In the genomic region with DNA sequence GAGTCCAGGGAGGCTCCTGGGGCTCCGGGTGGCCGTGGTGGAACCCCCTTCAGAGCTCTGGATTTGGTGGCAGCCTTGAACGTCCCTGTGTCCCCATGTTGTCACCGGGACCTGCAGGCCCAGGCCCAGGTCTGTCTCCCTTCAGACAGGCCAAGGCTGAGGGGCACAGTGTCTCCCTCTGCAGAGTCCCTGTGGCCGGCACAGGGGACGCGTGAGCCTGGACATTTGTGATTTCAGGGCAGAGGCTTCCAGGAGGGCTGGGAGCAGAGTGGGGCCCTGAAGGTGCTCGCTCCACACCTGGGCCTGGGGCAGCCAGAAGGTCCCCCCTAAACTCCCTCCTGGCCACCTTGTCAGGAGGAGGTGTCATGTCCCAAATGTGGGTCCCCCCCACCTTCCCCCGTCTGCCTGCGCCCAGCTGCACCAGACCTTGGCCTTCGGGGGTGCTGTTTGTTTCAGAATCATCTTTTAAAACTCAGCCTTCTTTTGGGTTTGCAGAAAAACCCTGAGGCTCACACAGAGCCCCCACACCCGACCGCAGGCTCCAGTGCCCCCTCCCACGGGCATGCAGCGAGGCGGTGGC, we compare ENCODE assay signal across 22 cellular contexts. TPM values are rescaled to one million over a fixed set of nuclear protein-coding genes. Genes with fewer than 3 reads are reported as not detected.
DNase-seq lines count a peak whose midpoint lies in the region; ATAC-seq, FAIRE-seq and TF ChIP-seq lines count a peak whose summit lies in the region.
"Had no signal": no experiment of that assay in that cellular context is flagged by ENCODE, and none has a peak within 500 bp of the region (broad histone marks: within the 10 kb centered on the region; RNA-seq: fewer than 3 reads in every experiment).

No MANE protein-coding gene starts in this region.

- no peak overlapping the region for H2AFZ ChIP-seq in endothelial cell of umbilical vein (ENCODE audit: low read depth, low read length)
- H2AFZ ChIP-seq: GM23338 had no signal

- H3K9me3 ChIP-seq in endothelial cell of umbilical vein (replicated peaks; ENCODE audit: control insufficient read depth, insufficient read depth, low read length): no peaks in the 10 kb centered on the region

- no peak for DNase-seq in stimulated activated naive CD8-positive, alpha-beta T cell treated with anti-CD3 and anti-CD28 coated beads, Interleukin-15, amount 100 ng/mL, for 72 hours
- DNase-seq in stimulated activated naive CD8-positive, alpha-beta T cell treated with anti-CD3 and anti-CD28 coated beads, Interleukin-15, Interleukin-2, amounts not matched to agents 100 U/mL and 50 U/mL, for 24 hours: no peak
- DNase-seq in endothelial cell of umbilical vein (ENCODE audit: low read depth, low spot score) (no peak), NCI-H1105 treated with DMSO at 0.1 percent for 48 hours (lab: John Stamatoyannopoulos, UW) (no peak), NCI-H146 (lab: John Stamatoyannopoulos, UW) (no peak)
- no peak for DNase-seq in stimulated activated CD4-positive, alpha-beta T cell treated with anti-CD3 and anti-CD28 coated beads, Interleukin-12 subunit alpha, Interleukin-12 subunit beta, amount 100 ng/mL, for 4 hours
- DNase-seq: C1 segment of cervical spinal cord; CD4-positive, CD25-positive, alpha-beta regulatory T cell; CD8-positive, alpha-beta memory T cell; DMS 273 treated with DMSO at 0.1 percent for 48 hours; DMS53; DND-41; EL; H9; KG1 had no signal

- no peak overlapping the region for H3K9ac ChIP-seq in endothelial cell of umbilical vein (replicated peaks; ENCODE audit: extremely low read depth, insufficient read depth, low read length)

- FAIRE-seq in endothelial cell of umbilical vein (lab: Jason Lieb, UNC): peak; percentile 35
- FAIRE-seq: GM12891, GM18507 had no signal

- no peak for TF ChIP-seq POLR2A in endothelial cell of umbilical vein (IDR thresholded peaks at IDR 0.05; ENCODE audit: low read depth, low read length)

- H3K27ac Mint-ChIP-seq in stimulated activated naive CD8-positive, alpha-beta T cell treated with anti-CD3 and anti-CD28 coated beads, Interleukin-15, amount 100 ng/mL, for 72 hours: no peak overlapping the region
- H3K27ac Mint-ChIP-seq: CD4-positive, CD25-positive, alpha-beta regulatory T cell; CD8-positive, alpha-beta memory T cell; GM23338 had no signal

- dilution Hi-C loops in endothelial cell of umbilical vein (cut with MboI; ENCODE audit: extremely low pct_ligation_motif_present, low sequenced_read_pairs): no loop called here

- CTCF ChIA-PET in endothelial cell of umbilical vein (lab: Charles Lee): interaction anchor here (1.3 to 2.4 kb wide), 3 partner anchors 39 to 378 kb away, joined by 4 to 9 read pairs (median 5); no protein-coding TSS in a partner anchor

- peak overlapping the region; percentile 38; the same call in 1 of the 2 replicates for H3K27ac ChIP-seq in VCaP
- peak overlapping the region; percentile 22 for H3K27ac ChIP-seq in endothelial cell of umbilical vein (ENCODE audit: insufficient read depth, low read depth, low read length)
- H3K27ac ChIP-seq: 22Rv1 had no signal

- no peaks in the 10 kb centered on the region for H3K79me2 ChIP-seq in endothelial cell of umbilical vein (ENCODE audit: control insufficient read depth, insufficient read depth, low read length)

- ATAC-seq in stimulated activated naive CD8-positive, alpha-beta T cell treated with anti-CD3 and anti-CD28 coated beads, Interleukin-15, amount 100 ng/mL, for 72 hours: peak; percentile 11
- ATAC-seq in stimulated activated naive CD8-positive, alpha-beta T cell treated with anti-CD3 and anti-CD28 coated beads, Interleukin-15, Interleukin-2, amounts not matched to agents 100 U/mL and 50 U/mL, for 24 hours: no peak
- ATAC-seq: GM23338 had no signal

- no peak overlapping the region for H3K4me3 Mint-ChIP-seq in stimulated activated naive CD8-positive, alpha-beta T cell treated with anti-CD3 and anti-CD28 coated beads, Interleukin-15, amount 100 ng/mL, for 72 hours
- H3K4me3 Mint-ChIP-seq: CD8-positive, alpha-beta memory T cell; GM23338; H9 had no signal

- intact Hi-C loops in endothelial cell of umbilical vein (cut with micrococcal nuclease): loop anchor here (1.0 to 10.0 kb wide), 4 partner anchors 36 to 249 kb away; a partner anchor contains a TSS

- H3K4me1 Mint-ChIP-seq in stimulated activated naive CD8-positive, alpha-beta T cell treated with anti-CD3 and anti-CD28 coated beads, Interleukin-15, amount 100 ng/mL, for 72 hours: no peaks in the 10 kb centered on the region
- H3K4me1 Mint-ChIP-seq: CD4-positive, CD25-positive, alpha-beta regulatory T cell; CD8-positive, alpha-beta memory T cell had no signal

- H3K4me2 ChIP-seq in endothelial cell of umbilical vein (ENCODE audit: insufficient read depth, low read length): no peak overlapping the region
- H3K4me2 ChIP-seq: GM23338 had no signal

- no peaks in the 10 kb centered on the region for H3K9me3 Mint-ChIP-seq in stimulated activated naive CD8-positive, alpha-beta T cell treated with anti-CD3 and anti-CD28 coated beads, Interleukin-15, amount 100 ng/mL, for 72 hours
- H3K9me3 Mint-ChIP-seq: CD4-positive, CD25-positive, alpha-beta regulatory T cell; CD8-positive, alpha-beta memory T cell; GM23338; H9 had no signal

- H3K27me3 ChIP-seq in endothelial cell of umbilical vein (ENCODE audit: control insufficient read depth in 2 of 2, insufficient read depth in 2 of 2, low read length in 2 of 2): no peaks in the 10 kb centered on the region

- H3K27me3 Mint-ChIP-seq in stimulated activated naive CD8-positive, alpha-beta T cell treated with anti-CD3 and anti-CD28 coated beads, Interleukin-15, amount 100 ng/mL, for 72 hours: no peaks in the 10 kb centered on the region
- H3K27me3 Mint-ChIP-seq: CD4-positive, CD25-positive, alpha-beta regulatory T cell had no signal

- TF ChIP-seq CTCF in VCaP (conservative IDR thresholded peaks at IDR 0.05) (no peak), endothelial cell of umbilical vein (IDR thresholded peaks at IDR 0.05; ENCODE audit: extremely low read depth in 1 of 2, insufficient read depth in 1 of 2, low read depth in 1 of 2, low read length in 2 of 2) (no peak)

- H3K4me1 ChIP-seq in endothelial cell of umbilical vein (ENCODE audit: control insufficient read depth, extremely low read depth, insufficient read depth, low read length): peaks cover 11% of the 10 kb centered on the region

- POLR2A ChIA-PET in endothelial cell of umbilical vein (lab: Charles Lee): no interaction called here

- no peaks in the 10 kb centered on the region for H3K36me3 ChIP-seq in endothelial cell of umbilical vein (ENCODE audit: control insufficient read depth in 2 of 2, extremely low read depth in 1 of 2, insufficient read depth in 2 of 2, low read length in 2 of 2)

- no peaks in the 10 kb centered on the region for H3K9me1 ChIP-seq in endothelial cell of umbilical vein (replicated peaks; ENCODE audit: control insufficient read depth, extremely low read depth, insufficient read depth, low read length)

- H3K4me3 ChIP-seq in endothelial cell of umbilical vein (replicated peaks in 1 of 3; ENCODE audit: insufficient read depth in 1 of 3, low read depth in 1 of 3, low read length in 3 of 3): no peak overlapping the region
- H3K4me3 ChIP-seq: GM23338 had no signal

- BruUV-seq in endothelial cell of umbilical vein (replicated peaks; lab: Mats Ljungman, UMichigan): no TSS peak

- no peaks in the 10 kb centered on the region for H4K20me1 ChIP-seq in endothelial cell of umbilical vein (replicated peaks; ENCODE audit: control insufficient read depth, extremely low read depth, insufficient read depth, low read length)

TF ChIP-seq in endothelial cell of umbilical vein, 7 proteins besides CTCF, POLR2A, EP300 and RAD21:
- TF ChIP-seq MYC (IDR thresholded peaks at IDR 0.05; ENCODE audit: low read depth, low read length) (no peak), FOS (IDR thresholded peaks at IDR 0.05; ENCODE audit: borderline replicate concordance, insufficient read depth, low read length) (no peak), EZH2 (IDR thresholded peaks at IDR 0.05; ENCODE audit: borderline replicate concordance, low read depth, low read length, severe bottlenecking) (no peak), JUN (IDR thresholded peaks at IDR 0.05; ENCODE audit: borderline replicate concordance, insufficient read depth, insufficient read length, low read depth) (no peak), POLR2AphosphoS5 (IDR thresholded peaks at IDR 0.05; ENCODE audit: insufficient read depth, low read depth, low read length) (no peak), GATA2 (IDR thresholded peaks at IDR 0.05; ENCODE audit: insufficient read depth, insufficient read length, low read depth, low read length) (no peak)
- TF ChIP-seq, protein P1, sequence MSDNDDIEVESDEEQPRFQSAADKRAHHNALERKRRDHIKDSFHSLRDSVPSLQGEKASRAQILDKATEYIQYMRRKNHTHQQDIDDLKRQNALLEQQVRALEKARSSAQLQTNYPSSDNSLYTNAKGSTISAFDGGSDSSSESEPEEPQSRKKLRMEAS (IDR thresholded peaks at IDR 0.05; ENCODE audit: insufficient read depth, insufficient read length): no peak

RNA-seq across cellular contexts. Expression of a gene that starts 47.6 kb away (rescaled TPM):
- 9.5 and 10.7 TPM in 2 replicates for total RNA-seq in endothelial cell of umbilical vein
- polyA plus RNA-seq in endothelial cell of umbilical vein: 3.6 and 5.1 TPM in 2 replicates
- 1.5 and 2.5 TPM in 2 replicates for polyA plus RNA-seq in endothelial cell of umbilical vein (2011; cell fraction: cytosol; rRNA removed)
- 3.8 and 4.6 TPM in 2 replicates for polyA plus RNA-seq in endothelial cell of umbilical vein (2011; cell fraction: nucleus; rRNA removed)
- polyA plus RNA-seq in endothelial cell of umbilical vein (2012): 2.0 and 4.1 TPM in 2 replicates
- polyA minus RNA-seq in endothelial cell of umbilical vein: 2.5 and 3.6 TPM in 2 replicates
- 23.8 TPM for polyA minus RNA-seq in endothelial cell of umbilical vein (2011; cell fraction: cytosol; rRNA and poly(A)+ RNA removed)
- polyA minus RNA-seq in endothelial cell of umbilical vein (2011; cell fraction: nucleus; rRNA and poly(A)+ RNA removed): 1.8 and 3.9 TPM in 2 replicates
- total RNA-seq: HT-29 had no signal
- polyA plus RNA-seq: AG04450; CD4-positive, CD25-positive, alpha-beta regulatory T cell; CD8-positive, alpha-beta memory T cell had no signal
